23 cellular contexts compared by ENCODE assay signal in genomic region chr16:69405757-69406156, GRCh38. TPM values are rescaled to one million over a fixed set of nuclear protein-coding genes. Genes with fewer than 3 reads are reported as not detected.
DNase-seq lines count a peak whose midpoint lies in the region; ATAC-seq, FAIRE-seq and TF ChIP-seq lines count a peak whose summit lies in the region.
"Had no signal": no experiment of that assay in that cellular context is flagged by ENCODE, and none has a peak within 500 bp of the region (broad histone marks: within the 10 kb centered on the region; RNA-seq: fewer than 3 reads in every experiment).

No MANE protein-coding gene starts in this region.

- TF ChIP-seq RAD21 in HepG2 (CRISPR knock-in tag; IDR thresholded peaks at IDR 0.05) = no peak

- no peak for DNase-seq in HepG2 (ENCODE audit: low spot score)
- DNase-seq in right lobe of liver = no peak
- peak; percentile 82 for DNase-seq in epithelial cell of esophagus (ENCODE audit: low read depth)
- no peak for DNase-seq in hippocampal formation (lab: John Stamatoyannopoulos, UW)
- DNase-seq in NCI-H2081 treated with DMSO at 0.1 percent for 48 hours (lab: John Stamatoyannopoulos, UW) = no peak
- DNase-seq in medulla oblongata (ENCODE audit: extremely low spot score) = no peak
- no peak for DNase-seq in NCI-H774 (lab: John Stamatoyannopoulos, UW)
- DNase-seq: activated CD4-positive, alpha-beta T cell treated with anti-CD3 and anti-CD28 coated beads, Interleukin-2, amount 10 ng/mL, durations not matched to agents 7 days and 5 days; activated effector memory CD4-positive, alpha-beta T cell treated with anti-CD3 and anti-CD28 coated beads, Interleukin-2, amount 50 U/mL, for 16 hours; NCI-H1694; NCI-H2227 treated with DMSO at 0.1 percent for 48 hours; retina; stomach; T-helper 17 cell had no signal

- H3K4me1 Mint-ChIP-seq in nephron = peaks cover 64% of the 10 kb centered on the region
- H3K4me1 Mint-ChIP-seq: T-helper 17 cell had no signal

- intact Hi-C loops in HepG2 (cut with micrococcal nuclease; ENCODE audit: unreplicated experiment) = no loop called here
- intact Hi-C loops in right lobe of liver (cut with DNase I) = no loop called here

- no peaks in the 10 kb centered on the region for H3K36me3 Mint-ChIP-seq in nephron (ENCODE audit: low read depth)

- no peaks in the 10 kb centered on the region for H4K20me1 ChIP-seq in HepG2 (ENCODE audit: insufficient read depth, low read length)
- H4K20me1 ChIP-seq: BLaER1 treated with 17β-estradiol and CSF1 and Interleukin-3, amounts not matched to agents 10 nM and 100 nM had no signal

- peaks cover 60% of the 10 kb centered on the region for H3K4me1 ChIP-seq in HepG2 (ENCODE audit: insufficient read depth, low read length)
- H3K4me1 ChIP-seq in right lobe of liver = peaks cover 0 to 11% (median 1%) of the 10 kb centered on the region in 4 donors

- H3K4me3 ChIP-seq in HepG2 (replicated peaks in 1 of 3; ENCODE audit: insufficient read depth in 1 of 3, low read depth in 2 of 3, low read length in 3 of 3) (no peak overlapping the region), right lobe of liver (no peak overlapping the region), epithelial cell of esophagus (ENCODE audit: low read length) (no peak overlapping the region)
- H3K4me3 ChIP-seq: BLaER1 treated with 17β-estradiol and CSF1 and Interleukin-3, amounts not matched to agents 10 nM and 100 nM; cardiac muscle cell; esophagus muscularis mucosa; mucosa of descending colon; stomach had no signal

- no peak overlapping the region for H3K4me3 Mint-ChIP-seq in nephron
- H3K4me3 Mint-ChIP-seq: activated CD4-positive, alpha-beta T cell treated with anti-CD3 and anti-CD28 coated beads, Interleukin-2, amount 10 ng/mL, durations not matched to agents 7 days and 5 days; T-helper 17 cell had no signal

- no peaks in the 10 kb centered on the region for H3K9me3 Mint-ChIP-seq in nephron

- H3K27ac Mint-ChIP-seq in nephron = peak overlapping the region; percentile 96 to 97 (median 96)
- H3K27ac Mint-ChIP-seq: activated CD4-positive, alpha-beta T cell treated with anti-CD3 and anti-CD28 coated beads, Interleukin-2, amount 10 ng/mL, durations not matched to agents 7 days and 5 days; T-helper 17 cell had no signal

- in situ Hi-C loops in HepG2 (cut with HindIII; ENCODE audit: extremely low pct_ligation_motif_present, low pct_unique_long_range_greater_than_20kb) = no loop called here

- WGBS in HepG2 (ENCODE audit: low lambda C conversion rate) = 89% methylated on average over 5 of the region's 5 CpGs
- WGBS in right lobe of liver (ENCODE audit: insufficient coverage, low coverage, low lambda C conversion rate, missing lambda C conversion rate) = 82% methylated on average over 5 of the region's 5 CpGs

- BruUV-seq in HepG2 (replicated peaks; lab: Mats Ljungman, UMichigan) = no TSS peak

- CTCF ChIA-PET in HepG2 (lab: Yijun Ruan, JAX; ENCODE audit: low intra/inter-chr PET ratio, low total read pairs) = no interaction called here

- POLR2A ChIA-PET in HepG2 (lab: Yijun Ruan, JAX) = interaction anchor here (1.1 to 2.4 kb wide), 3 partner anchors 8 to 12 kb away, joined by 3 to 12 read pairs (median 7); no protein-coding TSS in a partner anchor

- no peak for FAIRE-seq in HepG2 (lab: Jason Lieb, UNC)
- FAIRE-seq: G401.6, urothelium cell line had no signal

- no peaks in the 10 kb centered on the region for H3K9me3 ChIP-seq in HepG2 (ENCODE audit: low read length)
- no peaks in the 10 kb centered on the region for H3K9me3 ChIP-seq in right lobe of liver
- H3K9me3 ChIP-seq: esophagus muscularis mucosa, mucosa of descending colon, neutrophil, stomach had no signal

- no peak overlapping the region for H3K4me2 ChIP-seq in HepG2 (ENCODE audit: low read depth, low read length)
- H3K4me2 ChIP-seq: BLaER1 treated with 17β-estradiol and CSF1 and Interleukin-3, amounts not matched to agents 10 nM and 100 nM had no signal

- H3K36me3 ChIP-seq in HepG2 (replicated peaks in 1 of 2; ENCODE audit: control insufficient read depth in 1 of 2, insufficient read depth in 2 of 2, low read length in 2 of 2) (no peaks in the 10 kb centered on the region), right lobe of liver (no peaks in the 10 kb centered on the region)
- H3K36me3 ChIP-seq: BLaER1 treated with 17β-estradiol and CSF1 and Interleukin-3, amounts not matched to agents 10 nM and 100 nM; cardiac muscle cell; esophagus muscularis mucosa; neutrophil; stomach had no signal

- TF ChIP-seq POLR2A in HepG2 (IDR thresholded peaks at IDR 0.05; ENCODE audit: insufficient read depth in 1 of 2, low read depth in 2 of 2, low read length in 2 of 2) (no peak), right lobe of liver (IDR thresholded peaks at IDR 0.05) (no peak)

- no peaks in the 10 kb centered on the region for H3K27me3 Mint-ChIP-seq in nephron (ENCODE audit: low read depth)
- H3K27me3 Mint-ChIP-seq: activated CD4-positive, alpha-beta T cell treated with anti-CD3 and anti-CD28 coated beads, Interleukin-2, amount 10 ng/mL, durations not matched to agents 7 days and 5 days; T-helper 17 cell had no signal

- no peak overlapping the region for H3K9ac ChIP-seq in HepG2 (ENCODE audit: insufficient read depth, low read depth, low read length)
- H3K9ac ChIP-seq: BLaER1 treated with 17β-estradiol and CSF1 and Interleukin-3, amounts not matched to agents 10 nM and 100 nM had no signal

- H3K79me2 ChIP-seq in HepG2 (ENCODE audit: insufficient read depth, low read length) = no peaks in the 10 kb centered on the region

- no peaks in the 10 kb centered on the region for H3K27me3 ChIP-seq in HepG2 (ENCODE audit: control insufficient read depth in 1 of 2, insufficient read depth in 2 of 2, low read length in 2 of 2)
- H3K27me3 ChIP-seq in right lobe of liver = no peaks in the 10 kb centered on the region
- H3K27me3 ChIP-seq: BLaER1 treated with 17β-estradiol and CSF1 and Interleukin-3, amounts not matched to agents 10 nM and 100 nM; cardiac muscle cell; esophagus muscularis mucosa; neutrophil; stomach had no signal

- H3K27ac ChIP-seq in HepG2 (ENCODE audit: extremely low read length, insufficient read depth, low read length) = peak overlapping the region; percentile 9
- no peak overlapping the region for H3K27ac ChIP-seq in right lobe of liver
- H3K27ac ChIP-seq: BLaER1 treated with 17β-estradiol and CSF1 and Interleukin-3, amounts not matched to agents 10 nM and 100 nM; cardiac muscle cell; neutrophil had no signal

- TF ChIP-seq CTCF in HepG2 (CRISPR knock-in tag; IDR thresholded peaks at IDR 0.05) = no peak
- no peak for TF ChIP-seq CTCF in right lobe of liver (IDR thresholded peaks at IDR 0.05)
- TF ChIP-seq CTCF in epithelial cell of esophagus (IDR thresholded peaks at IDR 0.05; ENCODE audit: insufficient read depth, low read depth, low read length, missing control alignments) = no peak
- TF ChIP-seq CTCF in nephron (IDR thresholded peaks at IDR 0.05; ENCODE audit: unreplicated experiment in 3 of 3) = no peak

- ATAC-seq in HepG2 = no peak
- ATAC-seq in right lobe of liver = no peak
- ATAC-seq: mucosa of descending colon, T-helper 17 cell had no signal

- peak overlapping the region; percentile 28 for H2AFZ ChIP-seq in HepG2 (ENCODE audit: low read length)

- TF ChIP-seq EP300 in HepG2 (IDR thresholded peaks at IDR 0.05; ENCODE audit: low read depth in 2 of 2, low read length in 2 of 2) = no peak
- TF ChIP-seq EP300 in HepG2 (CRISPR knock-in tag; IDR thresholded peaks at IDR 0.05; ENCODE audit: borderline replicate concordance) = no peak

RNA-seq across cellular contexts. Expression of gene CYB5B, which starts 18.7 kb away (rescaled TPM):
- total RNA-seq in HepG2 (2016; rRNA removed; fragmentation: Illumina TruSeq; extraction: Trizol) (432 and 638 TPM in 2 replicates), right lobe of liver (10 to 100 TPM; 19.1 to 42.1 (median 30.5) TPM)
- 65.6 and 75.3 TPM in 2 replicates for total RNA-seq in HepG2 (2016; cell fraction: cytosol; rRNA removed; fragmentation: Illumina TruSeq; extraction: Trizol; ENCODE audit: low read depth)
- 436 and 657 TPM in 2 replicates for total RNA-seq in HepG2 (2016; cell fraction: insoluble cytoplasmic fraction; rRNA removed; fragmentation: Illumina TruSeq; extraction: Trizol)
- 216 TPM in 2 replicates for total RNA-seq in HepG2 (2016; cell fraction: membrane; rRNA removed; fragmentation: Illumina TruSeq; extraction: Trizol)
- 130 and 153 TPM in 2 replicates for total RNA-seq in HepG2 (2016; cell fraction: nucleus; rRNA removed; fragmentation: Illumina TruSeq; extraction: Trizol)
- 207 and 234 TPM in 2 replicates for polyA plus RNA-seq in HepG2 (2011; rRNA removed)
- 139 and 166 TPM in 2 replicates for polyA plus RNA-seq in HepG2 (2011; cell fraction: cytosol; rRNA removed)
- 47.1 and 59.8 TPM in 2 replicates for polyA plus RNA-seq in HepG2 (2011; cell fraction: nucleus; rRNA removed)
- 126 and 167 TPM in 2 replicates for polyA plus RNA-seq in HepG2 (2012)
- polyA plus RNA-seq in HepG2 (2016; cell fraction: cytosol; fragmentation: Illumina TruSeq; extraction: Trizol; ENCODE audit: low read depth) = 67.1 and 71.7 TPM in 2 replicates
- polyA plus RNA-seq in HepG2 (2016; cell fraction: insoluble cytoplasmic fraction; fragmentation: Illumina TruSeq; extraction: Trizol; ENCODE audit: low read depth) = 674 and 738 TPM in 2 replicates
- polyA plus RNA-seq in HepG2 (2016; cell fraction: membrane; fragmentation: Illumina TruSeq; extraction: Trizol; ENCODE audit: low read depth) = 166 and 175 TPM in 2 replicates
- polyA plus RNA-seq in HepG2 (2016; cell fraction: nucleus; fragmentation: Illumina TruSeq; extraction: Trizol; ENCODE audit: insufficient read depth, low read depth) = 241 and 258 TPM in 2 replicates
- polyA minus RNA-seq in HepG2 (2011; rRNA and poly(A)+ RNA removed; ENCODE audit: low replicate concordance) = 211 and 254 TPM in 2 replicates
- 91.9 and 119 TPM in 2 replicates for polyA minus RNA-seq in HepG2 (2011; cell fraction: cytosol; rRNA and poly(A)+ RNA removed)
- 108 and 125 TPM in 2 replicates for polyA minus RNA-seq in HepG2 (2011; cell fraction: nucleus; rRNA and poly(A)+ RNA removed)

RNA-seq across cellular contexts. Expression of gene TERF2, which starts 19.9 kb away (rescaled TPM):
- total RNA-seq in HepG2 (2016; rRNA removed; fragmentation: Illumina TruSeq; extraction: Trizol) = 9.7 and 18.2 TPM in 2 replicates
- total RNA-seq in HepG2 (2016; cell fraction: cytosol; rRNA removed; fragmentation: Illumina TruSeq; extraction: Trizol; ENCODE audit: low read depth) = 17.4 and 18.9 TPM in 2 replicates
- 12.3 and 15.9 TPM in 2 replicates for total RNA-seq in HepG2 (2016; cell fraction: insoluble cytoplasmic fraction; rRNA removed; fragmentation: Illumina TruSeq; extraction: Trizol)
- total RNA-seq in HepG2 (2016; cell fraction: membrane; rRNA removed; fragmentation: Illumina TruSeq; extraction: Trizol) = 10.9 and 11.1 TPM in 2 replicates
- 10.9 and 11.7 TPM in 2 replicates for total RNA-seq in HepG2 (2016; cell fraction: nucleus; rRNA removed; fragmentation: Illumina TruSeq; extraction: Trizol)
- polyA plus RNA-seq in HepG2 (2011; rRNA removed) = 16.6 and 20.2 TPM in 2 replicates
- polyA plus RNA-seq in HepG2 (2011; cell fraction: cytosol; rRNA removed) = 9.0 and 11.1 TPM in 2 replicates
- polyA plus RNA-seq in HepG2 (2011; cell fraction: nucleus; rRNA removed) = 10.9 and 12.7 TPM in 2 replicates
- polyA plus RNA-seq in HepG2 (2012) = 21.6 and 23.0 TPM in 2 replicates
- 6.2 and 7.8 TPM in 2 replicates for polyA plus RNA-seq in HepG2 (2016; cell fraction: cytosol; fragmentation: Illumina TruSeq; extraction: Trizol; ENCODE audit: low read depth)
- polyA plus RNA-seq in HepG2 (2016; cell fraction: insoluble cytoplasmic fraction; fragmentation: Illumina TruSeq; extraction: Trizol; ENCODE audit: low read depth) = 38.1 and 39.2 TPM in 2 replicates
- 11.5 and 14.4 TPM in 2 replicates for polyA plus RNA-seq in HepG2 (2016; cell fraction: membrane; fragmentation: Illumina TruSeq; extraction: Trizol; ENCODE audit: low read depth)
- polyA plus RNA-seq in HepG2 (2016; cell fraction: nucleus; fragmentation: Illumina TruSeq; extraction: Trizol; ENCODE audit: insufficient read depth, low read depth) = 37.2 and 38.8 TPM in 2 replicates
- 24.0 and 33.0 TPM in 2 replicates for polyA minus RNA-seq in HepG2 (2011; rRNA and poly(A)+ RNA removed; ENCODE audit: low replicate concordance)
- polyA minus RNA-seq in HepG2 (2011; cell fraction: cytosol; rRNA and poly(A)+ RNA removed) = 25.9 and 27.6 TPM in 2 replicates
- 28.1 and 31.1 TPM in 2 replicates for polyA minus RNA-seq in HepG2 (2011; cell fraction: nucleus; rRNA and poly(A)+ RNA removed)
- total RNA-seq in right lobe of liver = 10 to 100 TPM in 5 of 6 experiments, 1 to 10 TPM in 1; 9.6 to 14.5 (median 13.5) TPM

RNA-seq across cellular contexts. Expression of gene TMED6, which starts 54.2 kb away (rescaled TPM):
- total RNA-seq in HepG2 (2016; rRNA removed; fragmentation: Illumina TruSeq; extraction: Trizol) (6.4 and 14.4 TPM in 2 replicates), right lobe of liver (1 to 10 TPM; 1.6 to 9.9 (median 2.6) TPM)
- total RNA-seq in HepG2 (2016; cell fraction: cytosol; rRNA removed; fragmentation: Illumina TruSeq; extraction: Trizol; ENCODE audit: low read depth) = 2.9 and 4.8 TPM in 2 replicates
- total RNA-seq in HepG2 (2016; cell fraction: insoluble cytoplasmic fraction; rRNA removed; fragmentation: Illumina TruSeq; extraction: Trizol) = 9.7 and 13.1 TPM in 2 replicates
- 4.0 and 4.4 TPM in 2 replicates for total RNA-seq in HepG2 (2016; cell fraction: membrane; rRNA removed; fragmentation: Illumina TruSeq; extraction: Trizol)
- 9.6 and 11.2 TPM in 2 replicates for total RNA-seq in HepG2 (2016; cell fraction: nucleus; rRNA removed; fragmentation: Illumina TruSeq; extraction: Trizol)
- 9.8 and 10.5 TPM in 2 replicates for polyA plus RNA-seq in HepG2 (2011; rRNA removed)
- polyA plus RNA-seq in HepG2 (2011; cell fraction: cytosol; rRNA removed) = 8.0 and 12.8 TPM in 2 replicates
- polyA plus RNA-seq in HepG2 (2011; cell fraction: nucleus; rRNA removed) = 3.0 and 4.5 TPM in 2 replicates
- polyA plus RNA-seq in HepG2 (2012) = 6.0 and 10.3 TPM in 2 replicates
- 3.8 and 4.3 TPM in 2 replicates for polyA plus RNA-seq in HepG2 (2016; cell fraction: cytosol; fragmentation: Illumina TruSeq; extraction: Trizol; ENCODE audit: low read depth)
- 7.5 and 10.5 TPM in 2 replicates for polyA plus RNA-seq in HepG2 (2016; cell fraction: insoluble cytoplasmic fraction; fragmentation: Illumina TruSeq; extraction: Trizol; ENCODE audit: low read depth)
- polyA plus RNA-seq in HepG2 (2016; cell fraction: membrane; fragmentation: Illumina TruSeq; extraction: Trizol; ENCODE audit: low read depth) = 3.5 and 4.2 TPM in 2 replicates
- 17.8 and 20.3 TPM in 2 replicates for polyA plus RNA-seq in HepG2 (2016; cell fraction: nucleus; fragmentation: Illumina TruSeq; extraction: Trizol; ENCODE audit: insufficient read depth, low read depth)
- 1.3 and 10.3 TPM in 2 replicates for polyA minus RNA-seq in HepG2 (2011; rRNA and poly(A)+ RNA removed; ENCODE audit: low replicate concordance)
- 1.6 and 2.7 TPM in 2 replicates for polyA minus RNA-seq in HepG2 (2011; cell fraction: cytosol; rRNA and poly(A)+ RNA removed)
- polyA minus RNA-seq in HepG2 (2011; cell fraction: nucleus; rRNA and poly(A)+ RNA removed) = 6.2 and 6.7 TPM in 2 replicates
- total RNA-seq: esophagus muscularis mucosa, SK-MEL-5 had no signal
